ENCODE assay signal across 13 cellular contexts in genomic region chr11:96486890-96487633, GRCh38.
DNase-seq lines count a peak whose midpoint lies in the region; ATAC-seq and TF ChIP-seq lines count a peak whose summit lies in the region.
"Had no signal": no experiment of that assay in that cellular context is flagged by ENCODE, and none has a peak within 500 bp of the region (broad histone marks: within the 10 kb centered on the region; RNA-seq: fewer than 3 reads in every experiment).

No MANE protein-coding gene starts in this region.

- no peak overlapping the region for H3K9ac ChIP-seq in skeletal muscle satellite cell (ENCODE audit: low read depth, low read length)

- H3K9me3 Mint-ChIP-seq in natural killer cell treated with Interleukin-12 subunit alpha and Interleukin-12 subunit beta and Interleukin-15 and Interleukin-18, amount 100 ng/mL, for 72 hours: peaks cover 9% of the 10 kb centered on the region

- H3K9me2 ChIP-seq in hepatocyte (replicated peaks; ENCODE audit: insufficient read depth): no peaks in the 10 kb centered on the region

- no peak overlapping the region for H3K27ac Mint-ChIP-seq in natural killer cell treated with Interleukin-12 subunit alpha and Interleukin-12 subunit beta and Interleukin-15 and Interleukin-18, amount 100 ng/mL, for 72 hours

- no peaks in the 10 kb centered on the region for H3K36me3 Mint-ChIP-seq in natural killer cell treated with Interleukin-12 subunit alpha and Interleukin-12 subunit beta and Interleukin-15 and Interleukin-18, amount 100 ng/mL, for 72 hours

- H3K27ac ChIP-seq in SJCRH30 (no peak overlapping the region), hepatocyte (peak overlapping the region; percentile 54), right atrium auricular region (no peak overlapping the region)
- H3K27ac ChIP-seq: upper lobe of left lung had no signal

- no peak overlapping the region for H3K4me3 Mint-ChIP-seq in natural killer cell treated with Interleukin-12 subunit alpha and Interleukin-12 subunit beta and Interleukin-15 and Interleukin-18, amount 100 ng/mL, for 72 hours

- H3K36me3 ChIP-seq in SJCRH30 (no peaks in the 10 kb centered on the region), hepatocyte (replicated peaks; ENCODE audit: insufficient read depth, low read depth) (no peaks in the 10 kb centered on the region), skeletal muscle satellite cell (ENCODE audit: insufficient read depth, low read length) (no peaks in the 10 kb centered on the region), right atrium auricular region (no peaks in the 10 kb centered on the region)
- H3K36me3 ChIP-seq: upper lobe of left lung had no signal

- H3K27me3 Mint-ChIP-seq in natural killer cell treated with Interleukin-12 subunit alpha and Interleukin-12 subunit beta and Interleukin-15 and Interleukin-18, amount 100 ng/mL, for 72 hours: peaks cover 9 to 26% of the 10 kb centered on the region in 2 donors

- H3K4me1 ChIP-seq in SJCRH30: no peaks in the 10 kb centered on the region
- peaks cover 8% of the 10 kb centered on the region for H3K4me1 ChIP-seq in hepatocyte (ENCODE audit: insufficient read depth)
- no peaks in the 10 kb centered on the region for H3K4me1 ChIP-seq in skeletal muscle satellite cell (ENCODE audit: control insufficient read depth, insufficient read depth, low read length)
- H3K4me1 ChIP-seq in right atrium auricular region: peaks cover 0 to 7% of the 10 kb centered on the region in 2 donors

- H3K27me3 ChIP-seq in SJCRH30: no peaks in the 10 kb centered on the region
- no peaks in the 10 kb centered on the region for H3K27me3 ChIP-seq in hepatocyte
- H3K27me3 ChIP-seq in skeletal muscle satellite cell (ENCODE audit: control insufficient read depth, insufficient read depth, low read length): no peaks in the 10 kb centered on the region
- no peaks in the 10 kb centered on the region for H3K27me3 ChIP-seq in right atrium auricular region
- H3K27me3 ChIP-seq: upper lobe of left lung had no signal

- H3K4me2 ChIP-seq in hepatocyte (peak overlapping the region; percentile 70), skeletal muscle satellite cell (ENCODE audit: low read length) (peak overlapping the region; percentile 54)

- H3K9me3 ChIP-seq in SJCRH30 (replicated peaks) (no peaks in the 10 kb centered on the region), hepatocyte (ENCODE audit: low read depth) (no peaks in the 10 kb centered on the region), skeletal muscle satellite cell (replicated peaks; ENCODE audit: low read length) (no peaks in the 10 kb centered on the region), right atrium auricular region (no peaks in the 10 kb centered on the region)
- H3K9me3 ChIP-seq: upper lobe of left lung had no signal

- DNase-seq in NCI-H1417 (lab: John Stamatoyannopoulos, UW) (peak; percentile 44 to 74 (median 47)), NCI-H1417 treated with DMSO at 0.1 percent for 48 hours (lab: John Stamatoyannopoulos, UW) (no peak), SJCRH30 (peak in 1 of 2 experiments; percentile 12), hepatocyte (ENCODE audit: low spot score) (peak; percentile 86), right atrium auricular region (ENCODE audit: low spot score) (no peak)
- no peak for DNase-seq in natural killer cell treated with Interleukin-12 subunit alpha and Interleukin-12 subunit beta and Interleukin-15 and Interleukin-18, amount 100 ng/mL, for 72 hours (ENCODE audit: low spot score)
- DNase-seq: anterior cingulate cortex; NCI-H2029 treated with DMSO at 0.1 percent for 48 hours; stimulated activated CD4-positive, alpha-beta T cell treated with anti-CD3 and anti-CD28 coated beads, Interleukin-2, amount 100 ng/mL, for 48 hours had no signal

- H4K20me1 ChIP-seq in hepatocyte (ENCODE audit: insufficient read depth, poor library complexity, severe bottlenecking): no peaks in the 10 kb centered on the region

- TF ChIP-seq CTCF in hepatocyte (IDR thresholded peaks at IDR 0.05; ENCODE audit: poor library complexity) (no peak), right atrium auricular region (IDR thresholded peaks at IDR 0.05) (no peak)

- 46% methylated on average over 13 of the region's 13 CpGs for WGBS in hepatocyte (ENCODE audit: low lambda C conversion rate, missing lambda C conversion rate)

- no peak for ATAC-seq in natural killer cell treated with Interleukin-12 subunit alpha and Interleukin-12 subunit beta and Interleukin-15 and Interleukin-18, amount 100 ng/mL, for 72 hours
- no peak for ATAC-seq in HG02798 (IDR thresholded peaks at IDR 0.05; ENCODE audit: poor library complexity, unreplicated experiment)
- ATAC-seq: SK-N-SH treated with all-trans-retinoic acid at 6 μM for 48 hours had no signal

- H3K4me3 ChIP-seq in SJCRH30 (peak overlapping the region; percentile 31), hepatocyte (no peak overlapping the region), skeletal muscle satellite cell (ENCODE audit: low read length) (peak overlapping the region; percentile 39), right atrium auricular region (no peak overlapping the region)

- no peaks in the 10 kb centered on the region for H3K4me1 Mint-ChIP-seq in natural killer cell treated with Interleukin-12 subunit alpha and Interleukin-12 subunit beta and Interleukin-15 and Interleukin-18, amount 100 ng/mL, for 72 hours (ENCODE audit: low read depth in 2 of 2)

- H2AFZ ChIP-seq in hepatocyte: peak overlapping the region; percentile 73

- H3K79me2 ChIP-seq in hepatocyte: no peaks in the 10 kb centered on the region

Comparison
In these comparisons a context has a peak if more than half of its experiments do, and no peak if none do; other contexts are left out.
1. DNase-seq: peak in NCI-H1417 (3 of 3) and hepatocyte (single experiment); none in NCI-H1417 treated with DMSO at 0.1 percent for 48 hours (single experiment), natural killer cell treated with Interleukin-12 subunit alpha and Interleukin-12 subunit beta and Interleukin-15 and Interleukin-18, amount 100 ng/mL, for 72 hours (single experiment) and right atrium auricular region (single experiment).
2. H3K4me3 ChIP-seq: peak in SJCRH30 (single experiment) and skeletal muscle satellite cell (single experiment); none in hepatocyte (single experiment) and right atrium auricular region (0 of 2).